10 cellular contexts compared by ENCODE assay signal in the genomic region with DNA sequence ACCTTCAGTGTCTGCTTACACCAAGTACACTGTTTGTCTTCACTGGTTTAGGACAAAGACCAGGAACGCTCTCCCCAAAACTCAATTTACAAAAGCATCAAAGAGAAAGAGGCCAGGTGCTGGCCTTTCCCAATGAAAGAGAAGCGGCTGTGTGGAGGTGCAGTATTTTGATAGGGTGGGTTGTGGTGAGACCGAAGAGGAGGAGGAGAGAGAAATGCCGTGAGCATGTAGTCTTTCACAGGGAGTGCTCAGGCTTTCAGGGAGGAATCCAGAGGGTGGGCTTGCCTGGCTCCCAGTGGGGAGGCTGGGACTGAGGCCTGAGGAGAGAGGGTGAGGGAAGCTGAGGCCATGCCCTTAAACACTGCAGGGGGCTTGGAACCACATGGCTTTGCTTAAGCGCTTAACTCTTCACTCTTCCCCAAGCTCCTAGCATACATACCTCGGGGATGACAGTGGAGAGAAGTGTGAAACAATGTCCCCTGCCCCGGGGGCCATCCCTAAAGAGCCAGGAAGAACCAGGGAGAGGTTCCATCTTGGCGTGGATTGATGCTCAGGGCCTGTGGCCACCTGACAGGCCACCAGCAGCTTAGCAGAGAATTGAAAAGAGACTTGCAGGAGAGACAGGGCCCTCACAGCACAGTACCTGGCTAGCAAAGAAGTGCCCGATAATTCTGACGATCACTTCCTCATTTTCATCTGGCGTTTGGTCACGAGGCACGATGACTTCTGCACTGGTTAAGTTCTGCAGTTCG.
DNase-seq lines count a peak whose midpoint lies in the region; ATAC-seq, FAIRE-seq and TF ChIP-seq lines count a peak whose summit lies in the region.
"Had no signal": no experiment of that assay in that cellular context is flagged by ENCODE, and none has a peak within 500 bp of the region (broad histone marks: within the 10 kb centered on the region; RNA-seq: fewer than 3 reads in every experiment).

No MANE protein-coding gene starts in this region.

- DNase-seq in GM10248 (ENCODE audit: extremely low spot score), result peak; percentile 43
- DNase-seq in NOMO-1 treated with DMSO at 0.1 percent for 48 hours (lab: John Stamatoyannopoulos, UW; ENCODE audit: unreplicated experiment), result peak; percentile 51
- DNase-seq in glutamatergic neuron, result no peak
- DNase-seq in NCI-H128 (lab: John Stamatoyannopoulos, UW; ENCODE audit: unreplicated experiment), result no peak
- DNase-seq in NCI-H226, result no peak
- no peak for DNase-seq in H54 (ENCODE audit: insufficient read length, low spot score)
- DNase-seq in caudate nucleus (lab: John Stamatoyannopoulos, UW), result no peak
- DNase-seq: activated T-cell treated with anti-CD3 and anti-CD28 coated beads, Interleukin-2, amount 50 U/mL, for 24 hours; aorta had no signal

- no peak for FAIRE-seq in H54 (lab: Jason Lieb, UNC)

- peaks cover 9% of the 10 kb centered on the region for H3K27me3 Mint-ChIP-seq in glutamatergic neuron (ENCODE audit: unreplicated experiment)

- CTCF ChIA-PET in GM10248 (lab: Yijun Ruan, JAX), result interaction anchor here (0.8 to 11.9 kb wide), 3 partner anchors 14 to 123 kb away, joined by 3 to 108 read pairs (median 3); no protein-coding TSS in a partner anchor

- H3K9me3 Mint-ChIP-seq in glutamatergic neuron (ENCODE audit: unreplicated experiment), result peaks cover 6% of the 10 kb centered on the region
- H3K9me3 Mint-ChIP-seq: activated T-cell treated with anti-CD3 and anti-CD28 coated beads, Interleukin-2, amount 50 U/mL, for 24 hours had no signal

- H3K4me3 Mint-ChIP-seq in glutamatergic neuron (ENCODE audit: unreplicated experiment), result peak overlapping the region; percentile 18
- H3K4me3 Mint-ChIP-seq: activated T-cell treated with anti-CD3 and anti-CD28 coated beads, Interleukin-2, amount 50 U/mL, for 24 hours had no signal

- TF ChIP-seq CTCF in GM10248 (IDR thresholded peaks at IDR 0.05; ENCODE audit: control extremely low read depth, extremely low read depth, low read depth, missing control alignments), result no peak
- TF ChIP-seq CTCF in glutamatergic neuron (IDR thresholded peaks at IDR 0.05; ENCODE audit: partially characterized antibody, unreplicated experiment), result no peak

- POLR2A ChIA-PET in GM10248 (lab: Yijun Ruan, JAX), result interaction anchor here (0.5 kb wide), 1 partner anchor 266 kb away, joined by 5 read pairs; no protein-coding TSS in a partner anchor

- peak; percentile 55 for ATAC-seq in GM19351 (IDR thresholded peaks at IDR 0.05; ENCODE audit: unreplicated experiment)

- peaks cover 10% of the 10 kb centered on the region for H3K36me3 Mint-ChIP-seq in glutamatergic neuron (ENCODE audit: unreplicated experiment)

- TF ChIP-seq POLR2A in H54 (IDR thresholded peaks at IDR 0.05; ENCODE audit: low read depth, low read length), result no peak

- peaks cover 19% of the 10 kb centered on the region for H3K4me1 Mint-ChIP-seq in glutamatergic neuron (ENCODE audit: low read depth, unreplicated experiment)

- no peak overlapping the region for H3K27ac ChIP-seq in caudate nucleus (ENCODE audit: low read depth, low read length)

- H3K27ac Mint-ChIP-seq in glutamatergic neuron (ENCODE audit: unreplicated experiment), result peak overlapping the region; percentile 88
- H3K27ac Mint-ChIP-seq: activated T-cell treated with anti-CD3 and anti-CD28 coated beads, Interleukin-2, amount 50 U/mL, for 24 hours had no signal

Comparison
In these comparisons a context has a peak if more than half of its experiments do, and no peak if none do; other contexts are left out.
1. DNase-seq: peak in GM10248 (single experiment) and NOMO-1 treated with DMSO at 0.1 percent for 48 hours (single experiment); none in glutamatergic neuron (single experiment), NCI-H128 (single experiment), NCI-H226 (single experiment), H54 (single experiment) and caudate nucleus (0 of 61).